In the genomic region with DNA sequence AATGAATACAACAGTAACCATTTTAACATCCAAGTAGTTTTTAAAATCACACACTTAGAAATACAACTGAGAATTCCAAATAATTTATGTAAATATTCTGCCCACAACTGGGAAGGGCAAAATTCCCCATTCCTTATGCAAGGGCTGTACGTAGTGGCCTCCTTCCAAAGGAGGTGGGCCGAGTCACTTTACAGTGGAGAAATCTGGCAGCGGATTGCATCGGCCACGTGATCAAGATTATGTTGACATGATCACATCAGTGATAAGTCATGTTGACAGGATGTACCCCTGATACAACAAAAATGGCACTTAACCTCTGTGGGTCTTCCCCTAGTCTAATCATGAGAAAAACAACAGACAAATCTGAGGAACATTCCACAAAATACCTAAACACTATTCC, we compare ENCODE assay signal across 12 cellular contexts.
DNase-seq lines count a peak whose midpoint lies in the region; ATAC-seq, FAIRE-seq and TF ChIP-seq lines count a peak whose summit lies in the region.
"Had no signal": no experiment of that assay in that cellular context is flagged by ENCODE, and none has a peak within 500 bp of the region (broad histone marks: within the 10 kb centered on the region; RNA-seq: fewer than 3 reads in every experiment).

No MANE protein-coding gene starts in this region.

- TF ChIP-seq CTCF in bronchial epithelial cell (IDR thresholded peaks at IDR 0.05; ENCODE audit: insufficient read depth, low read length, severe bottlenecking), result no peak
- TF ChIP-seq CTCF in gastrocnemius medialis (IDR thresholded peaks at IDR 0.05 in 4 of 5, conservative IDR thresholded peaks at IDR 0.05 in 1 of 5), result no peak

- H3K4me1 Mint-ChIP-seq in naive thymus-derived CD4-positive, alpha-beta T cell, result peaks cover 0 to 14% (median 5%) of the 10 kb centered on the region in 7 donors

- no peak for ATAC-seq in gastrocnemius medialis
- no peak for ATAC-seq in HG02763 (IDR thresholded peaks at IDR 0.05; ENCODE audit: unreplicated experiment)
- ATAC-seq in naive thymus-derived CD4-positive, alpha-beta T cell, result no peak

- CTCF ChIA-PET in naive thymus-derived CD4-positive, alpha-beta T cell (lab: Charles Lee), result no interaction called here

- H3K36me3 ChIP-seq in bronchial epithelial cell (ENCODE audit: control insufficient read depth, insufficient read depth, low read length), result no peaks in the 10 kb centered on the region
- no peaks in the 10 kb centered on the region for H3K36me3 ChIP-seq in gastrocnemius medialis
- H3K36me3 ChIP-seq in naive thymus-derived CD4-positive, alpha-beta T cell (ENCODE audit: control insufficient read depth in 2 of 3, insufficient read depth in 3 of 3, low read length in 3 of 3), result no peaks in the 10 kb centered on the region

- intact Hi-C loops in gastrocnemius medialis (cut with DNase I; ENCODE audit: low total_unique reads), result no loop called here
- intact Hi-C loops in naive thymus-derived CD4-positive, alpha-beta T cell (cut with micrococcal nuclease), result no loop called here

- H3K9me3 Mint-ChIP-seq in naive thymus-derived CD4-positive, alpha-beta T cell, result peaks cover 0 to 3% (median 0%) of the 10 kb centered on the region in 11 donors

- no peak overlapping the region for H3K27ac Mint-ChIP-seq in naive thymus-derived CD4-positive, alpha-beta T cell

- POLR2A ChIA-PET in naive thymus-derived CD4-positive, alpha-beta T cell (lab: Charles Lee), result interaction anchor here (0.9 kb wide), 1 partner anchor 79 kb away, joined by 3 read pairs; no protein-coding TSS in a partner anchor

- H3K36me3 Mint-ChIP-seq in naive thymus-derived CD4-positive, alpha-beta T cell, result peaks cover 5 to 22% (median 10%) of the 10 kb centered on the region in 5 donors

- in situ Hi-C loops in gastrocnemius medialis (cut with MboI; ENCODE audit: low sequenced_read_pairs in 4 of 4), result no loop called here

- no peak overlapping the region for H3K27ac ChIP-seq in gastrocnemius medialis
- no peak overlapping the region for H3K27ac ChIP-seq in naive thymus-derived CD4-positive, alpha-beta T cell (ENCODE audit: low read depth, low read length)

- no peaks in the 10 kb centered on the region for H3K4me1 ChIP-seq in gastrocnemius medialis
- H3K4me1 ChIP-seq in naive thymus-derived CD4-positive, alpha-beta T cell (ENCODE audit: control insufficient read depth in 2 of 2, insufficient read depth in 2 of 2, low read length in 2 of 2), result no peaks in the 10 kb centered on the region

- no peaks in the 10 kb centered on the region for H3K27me3 Mint-ChIP-seq in naive thymus-derived CD4-positive, alpha-beta T cell

- TF ChIP-seq POLR2A in gastrocnemius medialis (IDR thresholded peaks at IDR 0.05), result no peak

- H3K4me3 Mint-ChIP-seq in naive thymus-derived CD4-positive, alpha-beta T cell, result no peak overlapping the region

- DNase-seq in AG08396 (ENCODE audit: low spot score) (peak; percentile 33), LHCN-M2 (ENCODE audit: low read depth) (peak; percentile 39), bronchial epithelial cell (ENCODE audit: low read depth) (peak; percentile 80), kidney tubule cell (ENCODE audit: low spot score) (peak; percentile 26), activated gamma-delta T cell (lab: John Stamatoyannopoulos, UW) (no peak), gastrocnemius medialis (no peak)
- DNase-seq in naive thymus-derived CD4-positive, alpha-beta T cell, result no peak
- DNase-seq: activated CD8-positive, alpha-beta memory T cell treated with anti-CD3 and anti-CD28 coated beads, Interleukin-2, amount 50 U/mL, for 48 hours; GOT3; NCI-H1092 treated with DMSO at 0.1 percent for 48 hours; stimulated activated CD4-positive, alpha-beta T cell treated with anti-CD3 and anti-CD28 coated beads, Interleukin-12 subunit alpha, Interleukin-12 subunit beta, amount 100 ng/mL, for 4 hours had no signal

- peak; percentile 94 for FAIRE-seq in bronchial epithelial cell (lab: Jason Lieb, UNC)

- H3K27me3 ChIP-seq in bronchial epithelial cell (ENCODE audit: control insufficient read depth, insufficient read depth, low read length) (no peaks in the 10 kb centered on the region), gastrocnemius medialis (no peaks in the 10 kb centered on the region)
- H3K27me3 ChIP-seq in naive thymus-derived CD4-positive, alpha-beta T cell (ENCODE audit: control insufficient read depth in 2 of 2, insufficient read depth in 2 of 2, low read length in 2 of 2), result no peaks in the 10 kb centered on the region

- no peak overlapping the region for H3K4me3 ChIP-seq in bronchial epithelial cell (ENCODE audit: low read depth, low read length)
- no peak overlapping the region for H3K4me3 ChIP-seq in gastrocnemius medialis
- no peak overlapping the region for H3K4me3 ChIP-seq in naive thymus-derived CD4-positive, alpha-beta T cell (ENCODE audit: low read length)

- H3K9me3 ChIP-seq in gastrocnemius medialis, result no peaks in the 10 kb centered on the region
- no peaks in the 10 kb centered on the region for H3K9me3 ChIP-seq in naive thymus-derived CD4-positive, alpha-beta T cell (ENCODE audit: control insufficient read depth in 2 of 3, low read length in 3 of 3)

Comparison
In these comparisons a context has a peak if more than half of its experiments do, and no peak if none do; other contexts are left out.
1. DNase-seq: peak in AG08396 (single experiment), LHCN-M2 (single experiment), bronchial epithelial cell (single experiment) and kidney tubule cell (single experiment); none in activated gamma-delta T cell (single experiment), gastrocnemius medialis (0 of 2) and naive thymus-derived CD4-positive, alpha-beta T cell (0 of 9).